1 cellular context compared by ENCODE assay signal in the genomic region with DNA sequence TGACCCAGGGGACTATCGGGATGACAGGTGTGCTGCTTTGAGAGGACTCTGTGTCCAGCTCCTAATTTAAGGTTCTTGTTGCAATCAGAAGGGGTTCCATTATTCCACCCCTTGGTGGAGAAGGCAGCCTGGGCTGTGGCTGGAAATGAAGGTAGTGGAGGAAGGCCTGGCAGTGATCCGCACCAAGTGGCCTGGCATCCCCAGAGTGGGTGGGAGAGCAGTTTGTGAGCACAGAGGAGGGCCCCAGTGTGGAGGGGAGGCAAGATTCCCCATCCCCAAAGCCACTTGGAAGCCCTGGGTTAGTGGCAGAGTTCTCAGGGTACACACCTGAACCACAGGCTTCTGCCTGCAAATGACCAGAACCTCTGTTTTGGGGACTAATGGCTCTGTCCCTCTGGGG.
TF ChIP-seq lines count a peak whose summit lies in the region.

No MANE protein-coding gene starts in this region.

TF ChIP-seq in H1, 55 proteins besides CTCF, POLR2A, EP300 and RAD21:
- TF ChIP-seq GABPA (IDR thresholded peaks at IDR 0.05; ENCODE audit: borderline replicate concordance, insufficient read depth, low read length) (no peak), HDAC6 (IDR thresholded peaks at IDR 0.05; ENCODE audit: low read depth, low read length) (no peak), CHD2 (IDR thresholded peaks at IDR 0.05; ENCODE audit: low read length) (no peak), SIRT6 (IDR thresholded peaks at IDR 0.05; ENCODE audit: low read length) (no peak), MAX (IDR thresholded peaks at IDR 0.05) (no peak), CBX5 (IDR thresholded peaks at IDR 0.05; ENCODE audit: low read depth, low read length) (no peak), EZH2 (IDR thresholded peaks at IDR 0.05; ENCODE audit: low read depth, low read length, severe bottlenecking) (no peak), ASH2L (IDR thresholded peaks at IDR 0.05; ENCODE audit: low read length) (no peak), YY1 (IDR thresholded peaks at IDR 0.05; ENCODE audit: low read depth, low read length) (no peak), TCF12 (IDR thresholded peaks at IDR 0.05; ENCODE audit: low read depth, low read length) (no peak), TEAD4 (IDR thresholded peaks at IDR 0.05; ENCODE audit: low read depth, low read length) (no peak)
